ENCODE assay signal across 23 cellular contexts in genomic region chr4:10643600-10644425, GRCh38. TPM values are rescaled to one million over a fixed set of nuclear protein-coding genes. Genes with fewer than 3 reads are reported as not detected.
A peak's percentile ranks its signal among the peaks of the same experiment; 100 is the strongest.
DNase-seq lines count a peak whose midpoint lies in the region; ATAC-seq, FAIRE-seq and TF ChIP-seq lines count a peak whose summit lies in the region.
"Had no signal": no experiment of that assay in that cellular context is flagged by ENCODE, and none has a peak within 500 bp of the region (broad histone marks: within the 10 kb centered on the region; RNA-seq: fewer than 3 reads in every experiment).

No MANE protein-coding gene starts in this region.

- dilution Hi-C loops in IMR-90 (cut with HindIII; ENCODE audit: low sequenced_read_pairs, unreplicated experiment), result no loop called here

- H3K79me2 ChIP-seq in astrocyte (ENCODE audit: insufficient read depth, low read length), result no peaks in the 10 kb centered on the region

- no peaks in the 10 kb centered on the region; the same call in 1 of the 2 replicates for H3K9me3 ChIP-seq in IMR-90 (ENCODE audit: control insufficient read depth, insufficient read depth, low read length)
- no peaks in the 10 kb centered on the region for H3K9me3 ChIP-seq in astrocyte (ENCODE audit: insufficient read depth, low read depth, low read length)
- H3K9me3 ChIP-seq: BE2C had no signal

- CTCF ChIA-PET in IMR-90 (lab: Yijun Ruan, JAX), result no interaction called here

- H3K56ac ChIP-seq in IMR-90 (ENCODE audit: extremely low read depth, insufficient read depth, low read length), result no peak overlapping the region

- H3K27ac ChIP-seq in IMR-90 (ENCODE audit: insufficient read depth, low read length) (no peak overlapping the region), astrocyte (ENCODE audit: low read depth, low read length) (no peak overlapping the region)

- H3K4me2 ChIP-seq in IMR-90 (ENCODE audit: low read depth, low read length), result no peak overlapping the region
- H3K4me2 ChIP-seq in astrocyte (ENCODE audit: low read length), result peak overlapping the region; percentile 3

- H3K79me1 ChIP-seq in IMR-90 (ENCODE audit: low read depth in 1 of 2, low read length in 2 of 2), result no peaks in the 10 kb centered on the region

- no peaks in the 10 kb centered on the region for H3K36me3 Mint-ChIP-seq in astrocyte (ENCODE audit: low read depth, unreplicated experiment)
- peaks cover 5 to 11% (median 8%) of the 10 kb centered on the region in 3 donors for H3K36me3 Mint-ChIP-seq in immature natural killer cell

- H2BK20ac ChIP-seq in IMR-90 (ENCODE audit: low read depth, low read length), result no peak overlapping the region

- no peak overlapping the region for H2BK5ac ChIP-seq in IMR-90 (ENCODE audit: low read depth, low read length, poor library complexity, severe bottlenecking)

- H3K9ac ChIP-seq in IMR-90 (ENCODE audit: low read depth, low read length) (no peak overlapping the region), astrocyte (ENCODE audit: low read length) (no peak overlapping the region)

- H3K4me3 ChIP-seq in IMR-90 (ENCODE audit: insufficient read depth, low read depth, low read length) (no peak overlapping the region), astrocyte (ENCODE audit: insufficient read depth, low read depth, low read length) (no peak overlapping the region)

- TF ChIP-seq POLR2A in IMR-90 (IDR thresholded peaks at IDR 0.05; ENCODE audit: low read depth, low read length), result no peak

- BruUV-seq in IMR-90 (replicated peaks; lab: Mats Ljungman, UMichigan), result no TSS peak

- no peak overlapping the region for H4K5ac ChIP-seq in IMR-90 (ENCODE audit: low read depth, low read length)

- H3K27me3 Mint-ChIP-seq in astrocyte (ENCODE audit: low read depth, unreplicated experiment) (no peaks in the 10 kb centered on the region), immature natural killer cell (ENCODE audit: low read depth in 3 of 3) (peaks cover 1 to 18% (median 4%) of the 10 kb centered on the region in 3 donors)

- H3K27me3 ChIP-seq in IMR-90 (ENCODE audit: control insufficient read depth, insufficient read depth, low read length) (no peaks in the 10 kb centered on the region), astrocyte (ENCODE audit: insufficient read depth, low read length) (no peaks in the 10 kb centered on the region)
- H3K27me3 ChIP-seq: BE2C had no signal

- TF ChIP-seq RAD21 in IMR-90 (IDR thresholded peaks at IDR 0.05; ENCODE audit: low read length), result no peak

- H3K9me3 Mint-ChIP-seq in astrocyte (ENCODE audit: unreplicated experiment) (peaks cover 8% of the 10 kb centered on the region), immature natural killer cell (no peaks in the 10 kb centered on the region)
- H3K9me3 Mint-ChIP-seq: HFFc6 had no signal

- H2AFZ ChIP-seq in IMR-90 (replicated peaks; ENCODE audit: low read length, poor library complexity) (peak overlapping the region; percentile 77), astrocyte (ENCODE audit: low read depth, low read length) (no peak overlapping the region)

- H3K27ac Mint-ChIP-seq in astrocyte (ENCODE audit: unreplicated experiment) (no peak overlapping the region), immature natural killer cell (no peak overlapping the region)
- H3K27ac Mint-ChIP-seq: HFFc6 had no signal

- TF ChIP-seq CTCF in IMR-90 (conservative IDR thresholded peaks at IDR 0.05; ENCODE audit: low read depth, low read length), result no peak
- no peak for TF ChIP-seq CTCF in astrocyte (IDR thresholded peaks at IDR 0.05; ENCODE audit: insufficient read depth, low read depth, low read length)

- no peak overlapping the region for H2BK15ac ChIP-seq in IMR-90 (ENCODE audit: low read depth, low read length)

- 0 out of 2 replicates have a peak, but pooled peaks cover 3% of the 10 kb centered on the region for H3K4me1 ChIP-seq in IMR-90 (ENCODE audit: control insufficient read depth, insufficient read depth, low read length)
- H3K4me1 ChIP-seq in astrocyte (ENCODE audit: insufficient read depth, low read length), result peaks cover 3% of the 10 kb centered on the region
- H3K4me1 ChIP-seq: BE2C had no signal

- H3K36me3 ChIP-seq in IMR-90 (ENCODE audit: control insufficient read depth, insufficient read depth, low read length), result no peaks in the 10 kb centered on the region
- H3K36me3 ChIP-seq in astrocyte (ENCODE audit: insufficient read depth, low read length), result no peaks in the 10 kb centered on the region
- H3K36me3 ChIP-seq: BE2C had no signal

- no peak overlapping the region for H2AK5ac ChIP-seq in IMR-90 (ENCODE audit: low read depth, low read length)

- intact Hi-C loops in IMR-90 (cut with micrococcal nuclease), result no loop called here

- H3K18ac ChIP-seq in IMR-90 (ENCODE audit: low read depth, low read length), result no peak overlapping the region

- H3K14ac ChIP-seq in IMR-90 (replicated peaks; ENCODE audit: low read depth, low read length), result 0 out of 2 replicates have a peak overlapping the region, but pooled peaks have one; percentile 41

- DNase-seq in EL (peak; percentile 8), IMR-90 (peak; percentile 20), astrocyte (ENCODE audit: low read depth) (no peak), kidney tubule cell (ENCODE audit: low spot score) (peak; percentile 54), DMS79 (lab: John Stamatoyannopoulos, UW) (no peak), NCI-H2029 treated with DMSO at 0.1 percent for 48 hours (lab: John Stamatoyannopoulos, UW) (no peak), NCI-H2227 treated with DMSO at 0.1 percent for 48 hours (lab: John Stamatoyannopoulos, UW) (no peak), immature natural killer cell (no peak)
- DNase-seq: BE2C, DMS79 treated with DMSO at 0.1 percent for 48 hours, H7, HFFc6, KBM-7, NCI-H1092 treated with DMSO at 0.1 percent for 48 hours, NCI-H146, NCI-H2081, NCI-H2171, NCI-H524 treated with DMSO at 0.1 percent for 48 hours, OCI-M1, Right ventricle myocardium superior had no signal

- ATAC-seq in IMR-90 (ENCODE audit: low read depth), result peak; percentile 29; the same call in 1 of the 2 replicates
- ATAC-seq: HepG2 had no signal

- peaks cover 10% of the 10 kb centered on the region for H3K4me1 Mint-ChIP-seq in astrocyte (ENCODE audit: low read depth, unreplicated experiment)
- H3K4me1 Mint-ChIP-seq in immature natural killer cell, result peaks cover 4 to 10% of the 10 kb centered on the region in 2 donors

- H4K8ac ChIP-seq in IMR-90 (ENCODE audit: low read depth in 2 of 2, low read length in 2 of 2), result no peak overlapping the region

- H4K20me1 ChIP-seq in IMR-90 (ENCODE audit: insufficient read depth, low read length) (no peaks in the 10 kb centered on the region), astrocyte (ENCODE audit: insufficient read depth, low read length) (no peaks in the 10 kb centered on the region)

- POLR2A ChIA-PET in IMR-90 (lab: Charles Lee; ENCODE audit: unreplicated experiment), result no interaction called here

- H2AK9ac ChIP-seq in IMR-90 (replicated peaks; ENCODE audit: low read depth, low read length, poor library complexity), result no peak overlapping the region

- FAIRE-seq in astrocyte (lab: Jason Lieb, UNC), result peak; percentile 37
- FAIRE-seq: A204.1, HepG2 had no signal

- in situ Hi-C loops in IMR-90 (cut with MboI; ENCODE audit: low sequenced_read_pairs), result no loop called here

- no peak overlapping the region for H4K91ac ChIP-seq in IMR-90 (ENCODE audit: insufficient read depth, low read depth, low read length)

- H3K23ac ChIP-seq in IMR-90 (ENCODE audit: low read depth, low read length), result no peak overlapping the region

- 100% methylated on average over 1 of the region's 5 CpGs; no CpG with 5 or more reads in 1 of the 2 experiments for WGBS in IMR-90 (ENCODE audit: extremely low coverage in 2 of 2, insufficient read length in 1 of 2), 2 experiments

- no peak overlapping the region for H3K4ac ChIP-seq in IMR-90 (ENCODE audit: low read depth, low read length)

- no peaks in the 10 kb centered on the region for H3K9me1 ChIP-seq in IMR-90 (ENCODE audit: insufficient read depth, low read length)

- H3K4me3 Mint-ChIP-seq in astrocyte (ENCODE audit: unreplicated experiment) (no peak overlapping the region), immature natural killer cell (no peak overlapping the region)
- H3K4me3 Mint-ChIP-seq: HFFc6 had no signal

- no peak overlapping the region for H2BK120ac ChIP-seq in IMR-90 (ENCODE audit: low read depth, low read length)

TF ChIP-seq in IMR-90, 13 proteins besides CTCF, POLR2A, EP300 and RAD21:
- TF ChIP-seq RFX5 (IDR thresholded peaks at IDR 0.05; ENCODE audit: low read depth, low read length) (no peak), USF2 (IDR thresholded peaks at IDR 0.05; ENCODE audit: low read depth, low read length) (no peak), FOS (IDR thresholded peaks at IDR 0.05; ENCODE audit: low read depth, low read length) (no peak), CEBPB (IDR thresholded peaks at IDR 0.05; ENCODE audit: low read depth, low read length) (no peak), BHLHE40 (IDR thresholded peaks at IDR 0.05; ENCODE audit: low read depth, low read length) (no peak)

RNA-seq across cellular contexts. Expression of gene CLNK, which starts 40.8 kb away (rescaled TPM):
- total RNA-seq in IMR-90 (2012; rRNA removed) (not detected in 2 replicates), astrocyte (not detected in 2 replicates)
- polyA plus RNA-seq in IMR-90 (2012; rRNA removed) (not detected in 2 replicates), immature natural killer cell (1 to 10 TPM in 2 of 3 donors, not detected in 1; 1.5 to 1.8 TPM)
- polyA plus RNA-seq in IMR-90 (2012; cell fraction: cytosol; rRNA removed), result not detected in 2 replicates
- not detected in 2 replicates for polyA plus RNA-seq in IMR-90 (2012; cell fraction: nucleus; rRNA removed; ENCODE audit: low replicate concordance)
- total RNA-seq: G401, H7, HepG2, HFFc6, Right ventricle myocardium superior had no signal
- polyA plus RNA-seq: HepG2 had no signal

Comparison
In these comparisons a context has a peak if more than half of its experiments do, and no peak if none do; other contexts are left out.
1. DNase-seq: peak in EL (single experiment), IMR-90 (single experiment) and kidney tubule cell (single experiment); none in astrocyte (single experiment), DMS79 (single experiment), NCI-H2029 treated with DMSO at 0.1 percent for 48 hours (single experiment), NCI-H2227 treated with DMSO at 0.1 percent for 48 hours (single experiment) and immature natural killer cell (0 of 3).